17 cellular contexts compared by ENCODE assay signal in genomic region chr22:17596226-17596625, GRCh38. TPM values are rescaled to one million over a fixed set of nuclear protein-coding genes. Genes with fewer than 3 reads are reported as not detected.
DNase-seq lines count a peak whose midpoint lies in the region; ATAC-seq and TF ChIP-seq lines count a peak whose summit lies in the region.
"Had no signal": no experiment of that assay in that cellular context is flagged by ENCODE, and none has a peak within 500 bp of the region (broad histone marks: within the 10 kb centered on the region; RNA-seq: fewer than 3 reads in every experiment).

No MANE protein-coding gene starts in this region.

- TF ChIP-seq CTCF in activated B cell treated with CpG ODN at 0.5 μM for 24 hours (IDR thresholded peaks at IDR 0.05) = no peak

- H3K27me3 Mint-ChIP-seq in activated CD4-positive, alpha-beta memory T cell treated with anti-CD3 and anti-CD28 coated beads for 36 hours = no peaks in the 10 kb centered on the region
- H3K27me3 Mint-ChIP-seq in activated CD4-positive, alpha-beta memory T cell treated with anti-CD3 and anti-CD28 coated beads, Interleukin-2, amount 10 ng/mL, durations not matched to agents 7 days and 5 days = no peaks in the 10 kb centered on the region
- no peaks in the 10 kb centered on the region for H3K27me3 Mint-ChIP-seq in activated B cell treated with CpG ODN at 0.5 μM for 24 hours
- no peaks in the 10 kb centered on the region for H3K27me3 Mint-ChIP-seq in memory B cell
- no peaks in the 10 kb centered on the region for H3K27me3 Mint-ChIP-seq in stimulated activated naive B cell treated with anti-CD40 and anti-IgM and Interleukin-4, amounts not matched to agents 10 μg/mL and 1 μg/mL and 100 μg/mL, for 72 hours

- no peak overlapping the region for H3K4me3 Mint-ChIP-seq in activated CD4-positive, alpha-beta memory T cell treated with anti-CD3 and anti-CD28 coated beads for 36 hours
- no peak overlapping the region for H3K4me3 Mint-ChIP-seq in activated CD4-positive, alpha-beta memory T cell treated with anti-CD3 and anti-CD28 coated beads, Interleukin-2, amount 10 ng/mL, durations not matched to agents 7 days and 5 days
- H3K4me3 Mint-ChIP-seq in activated B cell treated with CpG ODN at 0.5 μM for 24 hours (no peak overlapping the region), memory B cell (peak overlapping the region; percentile 61)
- peak overlapping the region in 1 of 2 donors; percentile 29 for H3K4me3 Mint-ChIP-seq in stimulated activated naive B cell treated with anti-CD40 and anti-IgM and Interleukin-4, amounts not matched to agents 10 μg/mL and 1 μg/mL and 100 μg/mL, for 72 hours

- no peak for DNase-seq in activated CD4-positive, alpha-beta memory T cell treated with anti-CD3 and anti-CD28 coated beads for 36 hours
- DNase-seq in activated CD4-positive, alpha-beta memory T cell treated with anti-CD3 and anti-CD28 coated beads, Interleukin-2, amount 10 ng/mL, durations not matched to agents 7 days and 5 days = no peak
- DNase-seq in activated B cell treated with CpG ODN at 0.5 μM for 24 hours (no peak), memory B cell (ENCODE audit: low spot score in 2 of 2) (no peak), HK-2 (ENCODE audit: unreplicated experiment) (no peak), NCI-H345 treated with DMSO at 0.1 percent for 48 hours (lab: John Stamatoyannopoulos, UW; ENCODE audit: unreplicated experiment) (no peak)
- DNase-seq in stimulated activated naive B cell treated with anti-CD40 and anti-IgM and Interleukin-4, amounts not matched to agents 10 μg/mL and 1 μg/mL and 100 μg/mL, for 72 hours = no peak
- DNase-seq: ACHN, Karpas-422, MV-4-11, NCI-H1105 treated with DMSO at 0.1 percent for 48 hours, NCI-H2029 treated with DMSO at 0.1 percent for 48 hours, NCI-H226, NCI-H524, RPMI8226, SHP77 had no signal

- H3K27ac Mint-ChIP-seq in activated CD4-positive, alpha-beta memory T cell treated with anti-CD3 and anti-CD28 coated beads for 36 hours = peak overlapping the region; percentile 34
- H3K27ac Mint-ChIP-seq in activated CD4-positive, alpha-beta memory T cell treated with anti-CD3 and anti-CD28 coated beads, Interleukin-2, amount 10 ng/mL, durations not matched to agents 7 days and 5 days = no peak overlapping the region
- H3K27ac Mint-ChIP-seq in activated B cell treated with CpG ODN at 0.5 μM for 24 hours (peak overlapping the region; percentile 35), memory B cell (peak overlapping the region; percentile 83)
- H3K27ac Mint-ChIP-seq in stimulated activated naive B cell treated with anti-CD40 and anti-IgM and Interleukin-4, amounts not matched to agents 10 μg/mL and 1 μg/mL and 100 μg/mL, for 72 hours = peak overlapping the region; percentile 65

- peaks cover 52% of the 10 kb centered on the region for H3K36me3 Mint-ChIP-seq in activated CD4-positive, alpha-beta memory T cell treated with anti-CD3 and anti-CD28 coated beads for 36 hours
- H3K36me3 Mint-ChIP-seq in activated CD4-positive, alpha-beta memory T cell treated with anti-CD3 and anti-CD28 coated beads, Interleukin-2, amount 10 ng/mL, durations not matched to agents 7 days and 5 days (ENCODE audit: low read depth) = peaks cover 73% of the 10 kb centered on the region
- H3K36me3 Mint-ChIP-seq in activated B cell treated with CpG ODN at 0.5 μM for 24 hours (ENCODE audit: low read depth) (peaks cover 87% of the 10 kb centered on the region), memory B cell (peaks cover 56% of the 10 kb centered on the region)
- H3K36me3 Mint-ChIP-seq in stimulated activated naive B cell treated with anti-CD40 and anti-IgM and Interleukin-4, amounts not matched to agents 10 μg/mL and 1 μg/mL and 100 μg/mL, for 72 hours = peaks cover 69 to 87% of the 10 kb centered on the region in 2 donors

- intact Hi-C loops in activated CD4-positive, alpha-beta memory T cell treated with anti-CD3 and anti-CD28 coated beads for 36 hours (cut with micrococcal nuclease) = no loop called here
- intact Hi-C loops in activated B cell treated with CpG ODN at 0.5 μM for 24 hours (cut with micrococcal nuclease) = no loop called here

- POLR2A ChIA-PET in activated CD4-positive, alpha-beta memory T cell treated with anti-CD3 and anti-CD28 coated beads for 36 hours (lab: Charles Lee) = no interaction called here
- POLR2A ChIA-PET in activated CD4-positive, alpha-beta memory T cell treated with anti-CD3 and anti-CD28 coated beads, Interleukin-2, amount 10 ng/mL, durations not matched to agents 7 days and 5 days (lab: Charles Lee) = no interaction called here
- POLR2A ChIA-PET in activated B cell treated with CpG ODN at 0.5 μM for 24 hours (lab: Charles Lee) = no interaction called here

- peaks cover 2% of the 10 kb centered on the region for H3K4me1 Mint-ChIP-seq in activated CD4-positive, alpha-beta memory T cell treated with anti-CD3 and anti-CD28 coated beads for 36 hours (ENCODE audit: low read depth)
- H3K4me1 Mint-ChIP-seq in activated CD4-positive, alpha-beta memory T cell treated with anti-CD3 and anti-CD28 coated beads, Interleukin-2, amount 10 ng/mL, durations not matched to agents 7 days and 5 days = no peaks in the 10 kb centered on the region
- H3K4me1 Mint-ChIP-seq in activated B cell treated with CpG ODN at 0.5 μM for 24 hours (peaks cover 33% of the 10 kb centered on the region), memory B cell (peaks cover 22% of the 10 kb centered on the region)
- H3K4me1 Mint-ChIP-seq in stimulated activated naive B cell treated with anti-CD40 and anti-IgM and Interleukin-4, amounts not matched to agents 10 μg/mL and 1 μg/mL and 100 μg/mL, for 72 hours = peaks cover 21 to 28% of the 10 kb centered on the region in 2 donors

- no peaks in the 10 kb centered on the region for H3K9me3 Mint-ChIP-seq in activated CD4-positive, alpha-beta memory T cell treated with anti-CD3 and anti-CD28 coated beads for 36 hours
- H3K9me3 Mint-ChIP-seq in activated CD4-positive, alpha-beta memory T cell treated with anti-CD3 and anti-CD28 coated beads, Interleukin-2, amount 10 ng/mL, durations not matched to agents 7 days and 5 days = no peaks in the 10 kb centered on the region
- H3K9me3 Mint-ChIP-seq in activated B cell treated with CpG ODN at 0.5 μM for 24 hours (no peaks in the 10 kb centered on the region), memory B cell (no peaks in the 10 kb centered on the region)
- H3K9me3 Mint-ChIP-seq in stimulated activated naive B cell treated with anti-CD40 and anti-IgM and Interleukin-4, amounts not matched to agents 10 μg/mL and 1 μg/mL and 100 μg/mL, for 72 hours = peaks cover 0 to 2% of the 10 kb centered on the region in 2 donors

- CTCF ChIA-PET in activated CD4-positive, alpha-beta memory T cell treated with anti-CD3 and anti-CD28 coated beads for 36 hours (lab: Charles Lee) = no interaction called here
- CTCF ChIA-PET in activated CD4-positive, alpha-beta memory T cell treated with anti-CD3 and anti-CD28 coated beads, Interleukin-2, amount 10 ng/mL, durations not matched to agents 7 days and 5 days (lab: Charles Lee) = no interaction called here
- CTCF ChIA-PET in activated B cell treated with CpG ODN at 0.5 μM for 24 hours (lab: Charles Lee) = no interaction called here

- ATAC-seq in activated B cell treated with CpG ODN at 0.5 μM for 24 hours (ENCODE audit: low read depth) = no peak
- ATAC-seq in memory B cell (ENCODE audit: low read depth) = no peak
- ATAC-seq in stimulated activated naive B cell treated with anti-CD40 and anti-IgM and Interleukin-4, amounts not matched to agents 10 μg/mL and 1 μg/mL and 100 μg/mL, for 72 hours (replicated peaks) = no peak
- ATAC-seq in HG02623 (IDR thresholded peaks at IDR 0.05; ENCODE audit: unreplicated experiment) = no peak

RNA-seq across cellular contexts. Expression of gene ATP6V1E1, which starts 32.3 kb away (rescaled TPM):
- total RNA-seq in activated CD4-positive, alpha-beta memory T cell treated with anti-CD3 and anti-CD28 coated beads for 36 hours = 10 to 100 TPM; 95.5 to 97.9 TPM
- 100 to 1,000 TPM; 103 TPM for total RNA-seq in activated CD4-positive, alpha-beta memory T cell treated with anti-CD3 and anti-CD28 coated beads, Interleukin-2, amount 10 ng/mL, durations not matched to agents 7 days and 5 days
- 73.9 and 74.0 TPM in 2 replicates for total RNA-seq in activated B cell treated with CpG ODN at 0.5 μM for 24 hours

RNA-seq across cellular contexts. Expression of gene SLC25A18, which starts 32.9 kb away (rescaled TPM):
- total RNA-seq in activated CD4-positive, alpha-beta memory T cell treated with anti-CD3 and anti-CD28 coated beads for 36 hours = not detected
- not detected for total RNA-seq in activated CD4-positive, alpha-beta memory T cell treated with anti-CD3 and anti-CD28 coated beads, Interleukin-2, amount 10 ng/mL, durations not matched to agents 7 days and 5 days
- 0.15 and 0.27 TPM in 2 replicates for total RNA-seq in activated B cell treated with CpG ODN at 0.5 μM for 24 hours

RNA-seq across cellular contexts. Expression of gene BCL2L13, which starts 42.3 kb away (rescaled TPM):
- 10 to 100 TPM; 34.5 to 36.2 TPM for total RNA-seq in activated CD4-positive, alpha-beta memory T cell treated with anti-CD3 and anti-CD28 coated beads for 36 hours
- 10 to 100 TPM; 29.4 to 30.4 TPM for total RNA-seq in activated CD4-positive, alpha-beta memory T cell treated with anti-CD3 and anti-CD28 coated beads, Interleukin-2, amount 10 ng/mL, durations not matched to agents 7 days and 5 days
- total RNA-seq in activated B cell treated with CpG ODN at 0.5 μM for 24 hours = 30.1 and 38.7 TPM in 2 replicates
